ENCODE assay signal across 25 cellular contexts in genomic region chrX:9327086-9327746, GRCh38.
DNase-seq lines count a peak whose midpoint lies in the region; ATAC-seq, FAIRE-seq and TF ChIP-seq lines count a peak whose summit lies in the region.
"Had no signal": no experiment of that assay in that cellular context is flagged by ENCODE, and none has a peak within 500 bp of the region (broad histone marks: within the 10 kb centered on the region; RNA-seq: fewer than 3 reads in every experiment).

No MANE protein-coding gene starts in this region.

- H3K36me3 Mint-ChIP-seq in Calu3 (ENCODE audit: insufficient read depth, unreplicated experiment) = no peaks in the 10 kb centered on the region
- H3K36me3 Mint-ChIP-seq: CD8-positive, alpha-beta T cell had no signal

- H3K27ac Mint-ChIP-seq in Calu3 (ENCODE audit: unreplicated experiment) = no peak overlapping the region
- H3K27ac Mint-ChIP-seq: B cell; CD8-positive, alpha-beta T cell had no signal

- H3K27me3 Mint-ChIP-seq in Calu3 (ENCODE audit: unreplicated experiment) = no peaks in the 10 kb centered on the region

- H3K27me3 ChIP-seq in AG04450 (ENCODE audit: control insufficient read depth, insufficient read depth, low read length) (no peaks in the 10 kb centered on the region), SJSA1 (replicated peaks) (no peaks in the 10 kb centered on the region), left lung (no peaks in the 10 kb centered on the region)
- H3K27me3 ChIP-seq: MG63 had no signal

- H3K9me3 ChIP-seq in AG04450 (ENCODE audit: control insufficient read depth, insufficient read depth, low read length) (no peaks in the 10 kb centered on the region), SJSA1 (replicated peaks) (no peaks in the 10 kb centered on the region), left lung (no peaks in the 10 kb centered on the region)
- H3K9me3 ChIP-seq: Caco-2, HAP-1, MG63 had no signal

- H3K4me3 ChIP-seq in AG04450 (ENCODE audit: low read depth, low read length) (no peak overlapping the region), SJSA1 (no peak overlapping the region), left lung (no peak overlapping the region)
- H3K4me3 ChIP-seq: GM23248, HAP-1, MG63 had no signal

- H3K4me1 Mint-ChIP-seq in Calu3 (ENCODE audit: low read depth, unreplicated experiment) = no peaks in the 10 kb centered on the region

- H3K27ac ChIP-seq in AG04450 (ENCODE audit: low read depth, low read length) = peak overlapping the region; percentile 21
- H3K27ac ChIP-seq in SJSA1 = peak overlapping the region; percentile 86
- no peak overlapping the region for H3K27ac ChIP-seq in left lung
- H3K27ac ChIP-seq: C4-2B, GM23248, RWPE1 had no signal

- no peak for DNase-seq in AG04450 (ENCODE audit: low read depth, low spot score)
- DNase-seq in HTR-8/SVneo (ENCODE audit: insufficient read length, low spot score) = no peak
- peak in 1 of 2 experiments; percentile 33 for DNase-seq in SJSA1 (ENCODE audit: low read depth in 1 of 2, low spot score in 2 of 2)
- DNase-seq in kidney tubule cell (ENCODE audit: low spot score) = peak; percentile 36
- DNase-seq in left lung = no peak
- DNase-seq in stimulated activated CD8-positive, alpha-beta memory T cell treated with anti-CD3 and anti-CD28 coated beads, Interleukin-4, amount 100 ng/mL, for 48 hours = no peak
- DNase-seq in Calu3 = no peak
- no peak for DNase-seq in activated CD8-positive, alpha-beta memory T cell treated with anti-CD3 and anti-CD28 coated beads, Interleukin-2, amount 50 U/mL, for 4 hours
- DNase-seq: Caco-2; CD8-positive, alpha-beta T cell; DMS 273 treated with DMSO at 0.1 percent for 48 hours; DMS79; Kasumi-1; NCI-H2029; NCI-H2227 treated with DMSO at 0.1 percent for 48 hours; NCI-H526 treated with DMSO at 0.1 percent for 48 hours; SHP77; T-helper 1 cell had no signal

- FAIRE-seq in HTR-8/SVneo (lab: Jason Lieb, UNC) = peak; percentile 57
- FAIRE-seq: GM18507 had no signal

- POLR2A ChIA-PET in AG04450 (lab: Yijun Ruan, JAX) = no interaction called here

- H3K4me1 ChIP-seq in SJSA1 (replicated peaks) = peaks cover 20% of the 10 kb centered on the region
- H3K4me1 ChIP-seq in left lung = no peaks in the 10 kb centered on the region
- H3K4me1 ChIP-seq: Caco-2, HAP-1 had no signal

- intact Hi-C loops in left lung (cut with DNase I) = no loop called here
- intact Hi-C loops in Calu3 (cut with micrococcal nuclease; ENCODE audit: unreplicated experiment) = no loop called here

- TF ChIP-seq CTCF in AG04450 (IDR thresholded peaks at IDR 0.05; ENCODE audit: low read depth, low read length) = no peak
- no peak for TF ChIP-seq CTCF in left lung (IDR thresholded peaks at IDR 0.05)
- no peak for TF ChIP-seq CTCF in Calu3 (IDR thresholded peaks at IDR 0.05; ENCODE audit: unreplicated experiment)

- H3K9me3 Mint-ChIP-seq in Calu3 (ENCODE audit: low read depth, unreplicated experiment) = no peaks in the 10 kb centered on the region

- ATAC-seq in left lung = no peak
- ATAC-seq: CD8-positive, alpha-beta T cell had no signal

- H3K36me3 ChIP-seq in SJSA1 = no peaks in the 10 kb centered on the region
- no peaks in the 10 kb centered on the region for H3K36me3 ChIP-seq in left lung
- H3K36me3 ChIP-seq: HAP-1, MG63 had no signal

- CTCF ChIA-PET in AG04450 (lab: Charles Lee) (no interaction called here), Calu3 (lab: Charles Lee) (no interaction called here)

- BruUV-seq in Calu3 (replicated peaks; lab: Mats Ljungman, UMichigan) = no TSS peak

- H3K4me3 Mint-ChIP-seq in Calu3 (ENCODE audit: low read depth, unreplicated experiment) = no peak overlapping the region
- H3K4me3 Mint-ChIP-seq: B cell; CD8-positive, alpha-beta T cell had no signal

Comparison
In these comparisons a context has a peak if more than half of its experiments do, and no peak if none do; other contexts are left out.
1. H3K27ac ChIP-seq: peak in AG04450 (single experiment) and SJSA1 (single experiment); none in left lung (0 of 2).